In genomic region chr3:69368129-69368741, GRCh38 we compare ENCODE assay signal across 8 cellular contexts. TPM values are rescaled to one million over a fixed set of nuclear protein-coding genes. Genes with fewer than 3 reads are reported as not detected.
DNase-seq lines count a peak whose midpoint lies in the region; ATAC-seq and TF ChIP-seq lines count a peak whose summit lies in the region.

No MANE protein-coding gene starts in this region.

- no peaks in the 10 kb centered on the region for H3K9me3 Mint-ChIP-seq in activated naive CD4-positive, alpha-beta T cell treated with anti-CD3 and anti-CD28 coated beads, Interleukin-2, amount 10 ng/mL, durations not matched to agents 7 days and 5 days

- no peaks in the 10 kb centered on the region for H3K36me3 Mint-ChIP-seq in activated naive CD4-positive, alpha-beta T cell treated with anti-CD3 and anti-CD28 coated beads, Interleukin-2, amount 10 ng/mL, durations not matched to agents 7 days and 5 days

- TF ChIP-seq CTCF in body of pancreas (IDR thresholded peaks at IDR 0.05), result no peak

- peaks cover 19% of the 10 kb centered on the region for H3K27me3 Mint-ChIP-seq in activated naive CD4-positive, alpha-beta T cell treated with anti-CD3 and anti-CD28 coated beads, Interleukin-2, amount 10 ng/mL, durations not matched to agents 7 days and 5 days

- no peak overlapping the region for H3K27ac ChIP-seq in body of pancreas

- no peaks in the 10 kb centered on the region for H3K27me3 ChIP-seq in body of pancreas

- intact Hi-C loops in sciatic nerve (cut with DNase I), result no loop called here
- intact Hi-C loops in body of pancreas (cut with DNase I), result no loop called here

- H3K36me3 ChIP-seq in body of pancreas (replicated peaks in 1 of 2; ENCODE audit: insufficient read depth in 1 of 2, low read depth in 2 of 2), result no peaks in the 10 kb centered on the region

- H3K4me1 Mint-ChIP-seq in activated naive CD4-positive, alpha-beta T cell treated with anti-CD3 and anti-CD28 coated beads, Interleukin-2, amount 10 ng/mL, durations not matched to agents 7 days and 5 days, result peaks cover 33% of the 10 kb centered on the region

- DNase-seq in activated naive CD4-positive, alpha-beta T cell treated with Interleukin-2 at 50 U/mL for 16 hours, result peak; percentile 15
- DNase-seq in activated naive CD4-positive, alpha-beta T cell treated with anti-CD3 and anti-CD28 coated beads, Interleukin-2, amount 50 U/mL, for 16 hours, result no peak
- DNase-seq in activated naive CD4-positive, alpha-beta T cell treated with anti-CD3 and anti-CD28 coated beads, Interleukin-2, amount 10 ng/mL, durations not matched to agents 7 days and 5 days, result peak; percentile 62
- DNase-seq in sciatic nerve (ENCODE audit: low spot score) (no peak), body of pancreas (no peak), HEK293T (ENCODE audit: extremely low spot score) (no peak)
- no peak for DNase-seq in effector CD4-positive, alpha-beta T cell

- peaks cover 10% of the 10 kb centered on the region for H3K4me1 ChIP-seq in body of pancreas

- H3K4me3 Mint-ChIP-seq in activated naive CD4-positive, alpha-beta T cell treated with anti-CD3 and anti-CD28 coated beads, Interleukin-2, amount 10 ng/mL, durations not matched to agents 7 days and 5 days, result no peak overlapping the region

- POLR2A ChIA-PET in HEK293T (lab: Yijun Ruan, JAX), result no interaction called here

- peak overlapping the region; percentile 30 for H3K27ac Mint-ChIP-seq in activated naive CD4-positive, alpha-beta T cell treated with anti-CD3 and anti-CD28 coated beads, Interleukin-2, amount 10 ng/mL, durations not matched to agents 7 days and 5 days

- no peak overlapping the region for H3K4me3 ChIP-seq in body of pancreas

- ATAC-seq in HG03095 (IDR thresholded peaks at IDR 0.05; ENCODE audit: unreplicated experiment) (peak; percentile 100), sciatic nerve (peak; percentile 49), body of pancreas (no peak)

- CTCF ChIA-PET in activated naive CD4-positive, alpha-beta T cell treated with anti-CD3 and anti-CD28 coated beads, Interleukin-2, amount 10 ng/mL, durations not matched to agents 7 days and 5 days (lab: Charles Lee), result interaction anchor here (0.9 to 1.1 kb wide), 2 partner anchors 11 to 62 kb away, joined by 3 to 4 read pairs; no protein-coding TSS in a partner anchor
- CTCF ChIA-PET in HEK293T (lab: Yijun Ruan, JAX), result no interaction called here

- TF ChIP-seq POLR2A in body of pancreas (IDR thresholded peaks at IDR 0.05), result no peak

- no peaks in the 10 kb centered on the region for H3K9me3 ChIP-seq in body of pancreas

- 75% methylated on average over 5 of the region's 5 CpGs for WGBS in body of pancreas, 2 donors

TF ChIP-seq in HEK293T, 16 proteins besides CTCF, POLR2A, EP300 and RAD21:
- TF ChIP-seq HDGF (IDR thresholded peaks at IDR 0.05; ENCODE audit: borderline replicate concordance) (no peak), TARDBP (IDR thresholded peaks at IDR 0.05) (no peak), SUZ12 (IDR thresholded peaks at IDR 0.05) (no peak), CTBP1 (IDR thresholded peaks at IDR 0.05; ENCODE audit: borderline replicate concordance) (no peak), ELF4 (IDR thresholded peaks at IDR 0.05) (no peak), FOXM1 (IDR thresholded peaks at IDR 0.05; ENCODE audit: borderline replicate concordance) (no peak), FOXA1 (IDR thresholded peaks at IDR 0.05) (no peak)

RNA-seq across cellular contexts. Expression of gene FRMD4B, which starts 17.7 kb away (rescaled TPM):
- total RNA-seq in sciatic nerve (48.6 TPM), body of pancreas (10 to 100 TPM in 1 of 2 donors, 1 to 10 TPM in 1; 7.3 to 14.3 TPM)

Comparison
In these comparisons a context has a peak if more than half of its experiments do, and no peak if none do; other contexts are left out.
1. DNase-seq: peak in activated naive CD4-positive, alpha-beta T cell treated with Interleukin-2 at 50 U/mL for 16 hours (single experiment) and activated naive CD4-positive, alpha-beta T cell treated with anti-CD3 and anti-CD28 coated beads, Interleukin-2, amount 10 ng/mL, durations not matched to agents 7 days and 5 days (single experiment); none in activated naive CD4-positive, alpha-beta T cell treated with anti-CD3 and anti-CD28 coated beads, Interleukin-2, amount 50 U/mL, for 16 hours (single experiment), sciatic nerve (single experiment), body of pancreas (0 of 4), HEK293T (single experiment) and effector CD4-positive, alpha-beta T cell (single experiment).